1 cellular context compared by ENCODE assay signal in the genomic region with DNA sequence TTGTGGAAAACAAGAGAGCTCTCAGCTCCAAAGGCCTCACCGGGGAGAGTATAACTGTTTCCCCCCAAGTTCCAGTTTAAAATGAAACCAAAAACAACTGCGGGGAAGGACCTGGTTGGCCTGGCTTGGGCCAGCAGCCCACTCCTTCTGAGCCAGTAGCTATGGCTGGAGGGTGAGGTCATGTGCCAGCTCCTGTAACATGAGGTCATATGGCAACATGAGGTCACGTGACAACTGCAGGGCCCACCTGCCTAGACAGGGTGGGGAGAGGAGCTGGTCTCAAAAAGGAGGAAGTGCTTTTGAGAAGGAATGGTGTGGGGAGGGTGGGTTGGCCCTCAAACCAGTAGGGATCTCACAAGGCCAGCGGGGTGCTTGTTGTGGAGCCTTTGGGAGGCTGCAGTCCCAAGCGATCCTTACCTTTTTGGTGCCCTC.
TF ChIP-seq lines count a peak whose summit lies in the region.

No MANE protein-coding gene starts in this region.

TF ChIP-seq in GM23338, 12 proteins besides CTCF, POLR2A, EP300 and RAD21:
- TF ChIP-seq, protein P1, sequence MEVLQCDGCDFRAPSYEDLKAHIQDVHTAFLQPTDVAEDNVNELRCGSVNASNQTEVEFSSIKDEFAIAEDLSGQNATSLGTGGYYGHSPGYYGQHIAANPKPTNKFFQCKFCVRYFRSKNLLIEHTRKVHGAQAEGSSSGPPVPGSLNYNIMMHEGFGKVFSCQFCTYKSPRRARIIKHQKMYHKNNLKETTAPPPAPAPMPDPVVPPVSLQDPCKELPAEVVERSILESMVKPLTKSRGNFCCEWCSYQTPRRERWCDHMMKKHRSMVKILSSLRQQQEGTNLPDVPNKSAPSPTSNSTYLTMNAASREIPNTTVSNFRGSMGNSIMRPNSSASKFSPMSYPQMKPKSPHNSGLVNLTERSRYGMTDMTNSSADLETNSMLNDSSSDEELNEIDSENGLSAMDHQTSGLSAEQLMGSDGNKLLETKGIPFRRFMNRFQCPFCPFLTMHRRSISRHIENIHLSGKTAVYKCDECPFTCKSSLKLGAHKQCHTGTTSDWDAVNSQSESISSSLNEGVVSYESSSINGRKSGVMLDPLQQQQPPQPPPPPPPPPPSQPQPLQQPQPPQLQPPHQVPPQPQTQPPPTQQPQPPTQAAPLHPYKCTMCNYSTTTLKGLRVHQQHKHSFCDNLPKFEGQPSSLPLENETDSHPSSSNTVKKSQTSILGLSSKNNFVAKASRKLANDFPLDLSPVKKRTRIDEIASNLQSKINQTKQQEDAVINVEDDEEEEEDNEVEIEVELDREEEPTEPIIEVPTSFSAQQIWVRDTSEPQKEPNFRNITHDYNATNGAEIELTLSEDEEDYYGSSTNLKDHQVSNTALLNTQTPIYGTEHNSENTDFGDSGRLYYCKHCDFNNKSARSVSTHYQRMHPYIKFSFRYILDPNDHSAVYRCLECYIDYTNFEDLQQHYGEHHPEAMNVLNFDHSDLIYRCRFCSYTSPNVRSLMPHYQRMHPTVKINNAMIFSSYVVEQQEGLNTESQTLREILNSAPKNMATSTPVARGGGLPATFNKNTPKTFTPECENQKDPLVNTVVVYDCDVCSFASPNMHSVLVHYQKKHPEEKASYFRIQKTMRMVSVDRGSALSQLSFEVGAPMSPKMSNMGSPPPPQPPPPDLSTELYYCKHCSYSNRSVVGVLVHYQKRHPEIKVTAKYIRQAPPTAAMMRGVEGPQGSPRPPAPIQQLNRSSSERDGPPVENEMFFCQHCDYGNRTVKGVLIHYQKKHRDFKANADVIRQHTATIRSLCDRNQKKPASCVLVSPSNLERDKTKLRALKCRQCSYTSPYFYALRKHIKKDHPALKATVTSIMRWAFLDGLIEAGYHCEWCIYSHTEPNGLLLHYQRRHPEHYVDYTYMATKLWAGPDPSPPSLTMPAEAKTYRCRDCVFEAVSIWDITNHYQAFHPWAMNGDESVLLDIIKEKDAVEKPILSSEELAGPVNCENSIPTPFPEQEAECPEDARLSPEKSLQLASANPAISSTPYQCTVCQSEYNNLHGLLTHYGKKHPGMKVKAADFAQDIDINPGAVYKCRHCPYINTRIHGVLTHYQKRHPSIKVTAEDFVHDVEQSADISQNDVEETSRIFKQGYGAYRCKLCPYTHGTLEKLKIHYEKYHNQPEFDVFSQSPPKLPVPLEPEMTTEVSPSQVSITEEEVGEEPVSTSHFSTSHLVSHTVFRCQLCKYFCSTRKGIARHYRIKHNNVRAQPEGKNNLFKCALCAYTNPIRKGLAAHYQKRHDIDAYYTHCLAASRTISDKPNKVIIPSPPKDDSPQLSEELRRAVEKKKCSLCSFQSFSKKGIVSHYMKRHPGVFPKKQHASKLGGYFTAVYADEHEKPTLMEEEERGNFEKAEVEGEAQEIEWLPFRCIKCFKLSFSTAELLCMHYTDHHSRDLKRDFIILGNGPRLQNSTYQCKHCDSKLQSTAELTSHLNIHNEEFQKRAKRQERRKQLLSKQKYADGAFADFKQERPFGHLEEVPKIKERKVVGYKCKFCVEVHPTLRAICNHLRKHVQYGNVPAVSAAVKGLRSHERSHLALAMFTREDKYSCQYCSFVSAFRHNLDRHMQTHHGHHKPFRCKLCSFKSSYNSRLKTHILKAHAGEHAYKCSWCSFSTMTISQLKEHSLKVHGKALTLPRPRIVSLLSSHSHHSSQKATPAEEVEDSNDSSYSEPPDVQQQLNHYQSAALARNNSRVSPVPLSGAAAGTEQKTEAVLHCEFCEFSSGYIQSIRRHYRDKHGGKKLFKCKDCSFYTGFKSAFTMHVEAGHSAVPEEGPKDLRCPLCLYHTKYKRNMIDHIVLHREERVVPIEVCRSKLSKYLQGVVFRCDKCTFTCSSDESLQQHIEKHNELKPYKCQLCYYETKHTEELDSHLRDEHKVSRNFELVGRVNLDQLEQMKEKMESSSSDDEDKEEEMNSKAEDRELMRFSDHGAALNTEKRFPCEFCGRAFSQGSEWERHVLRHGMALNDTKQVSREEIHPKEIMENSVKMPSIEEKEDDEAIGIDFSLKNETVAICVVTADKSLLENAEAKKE (CRISPR knock-in tag; IDR thresholded peaks at IDR 0.05): no peak
- TF ChIP-seq ETS1 (IDR thresholded peaks at IDR 0.05): no peak
- no peak for TF ChIP-seq EZH2 (IDR thresholded peaks at IDR 0.05; ENCODE audit: low read depth, unreplicated experiment)
- TF ChIP-seq ZNF331 (CRISPR knock-in tag; IDR thresholded peaks at IDR 0.05; ENCODE audit: low read depth): no peak
- TF ChIP-seq CREB1 (CRISPR knock-in tag; IDR thresholded peaks at IDR 0.05; ENCODE audit: low read depth): no peak
- no peak for TF ChIP-seq NANOG (IDR thresholded peaks at IDR 0.05; ENCODE audit: borderline replicate concordance)
